8 cellular contexts compared by ENCODE assay signal in genomic region chr1:22428672-22429071, GRCh38. TPM values are rescaled to one million over a fixed set of nuclear protein-coding genes. Genes with fewer than 3 reads are reported as not detected.
A peak's percentile ranks its signal among the peaks of the same experiment; 100 is the strongest.
DNase-seq lines count a peak whose midpoint lies in the region; ATAC-seq, FAIRE-seq and TF ChIP-seq lines count a peak whose summit lies in the region.

No MANE protein-coding gene starts in this region.

- H3K36me3 ChIP-seq in OCI-LY3 (replicated peaks; ENCODE audit: low read depth, low read length) (no peaks in the 10 kb centered on the region), upper lobe of left lung (no peaks in the 10 kb centered on the region)

- no peaks in the 10 kb centered on the region for H4K20me1 ChIP-seq in OCI-LY3 (ENCODE audit: insufficient read depth, low read length)

- DNase-seq in A549 (ENCODE audit: low read depth in 1 of 2, low spot score in 1 of 2) = peak; percentile 72 to 80
- peak; percentile 39 for DNase-seq in GM10266 (ENCODE audit: extremely low spot score)
- DNase-seq in kidney glomerular epithelial cell (lab: John Stamatoyannopoulos, UW) = peak; percentile 37
- no peak for DNase-seq in upper lobe of left lung
- DNase-seq in effector CD4-positive, alpha-beta T cell = no peak
- no peak for DNase-seq in NCI-H1092 treated with DMSO at 0.1 percent for 48 hours (lab: John Stamatoyannopoulos, UW)

- H3K27ac ChIP-seq in A549 (peak overlapping the region; percentile 44 to 70; a peak in 4 of 6 replicates), OCI-LY3 (ENCODE audit: low read length) (no peak overlapping the region), upper lobe of left lung (no peak overlapping the region)

- no peak for TF ChIP-seq POLR2A in A549 (IDR thresholded peaks at IDR 0.05; ENCODE audit: low read length)
- no peak for TF ChIP-seq POLR2A in upper lobe of left lung (IDR thresholded peaks at IDR 0.05)

- peak overlapping the region in 4 of 5 experiments; percentile 73 to 88 (median 84) for H3K4me3 Mint-ChIP-seq in brain

- H3K4me3 ChIP-seq in A549 (peak overlapping the region; percentile 63), OCI-LY3 (ENCODE audit: low read length) (peak overlapping the region; percentile 61), upper lobe of left lung (peak overlapping the region in 3 of 4 donors; percentile 12 to 43 (median 39))

- H3K27ac Mint-ChIP-seq in brain = no peak overlapping the region

- peak overlapping the region; percentile 71 for H2AFZ ChIP-seq in OCI-LY3 (ENCODE audit: low read depth, low read length)

- no peak overlapping the region for H3K9ac ChIP-seq in OCI-LY3 (ENCODE audit: low read length)

- CTCF ChIA-PET in A549 (lab: Yijun Ruan, JAX) = interaction anchor here (2.5 to 5.0 kb wide), 2 partner anchors 8 to 213 kb away, joined by 12 to 21 read pairs; no protein-coding TSS in a partner anchor

- TF ChIP-seq EP300 in A549 (IDR thresholded peaks at IDR 0.05) = no peak
- no peak for TF ChIP-seq EP300 in upper lobe of left lung (IDR thresholded peaks at IDR 0.05)

- H3K9me3 ChIP-seq in A549 = no peaks in the 10 kb centered on the region
- H3K9me3 ChIP-seq in OCI-LY3 (ENCODE audit: insufficient read depth, low read length) = no peaks in the 10 kb centered on the region
- no peaks in the 10 kb centered on the region for H3K9me3 ChIP-seq in upper lobe of left lung

- peak overlapping the region; percentile 62 for H3K4me2 ChIP-seq in A549
- H3K4me2 ChIP-seq in OCI-LY3 (ENCODE audit: low read length) = peak overlapping the region; percentile 56

- no peaks in the 10 kb centered on the region for H3K27me3 ChIP-seq in OCI-LY3 (ENCODE audit: low read depth, low read length)
- no peaks in the 10 kb centered on the region for H3K27me3 ChIP-seq in upper lobe of left lung

- TF ChIP-seq CTCF in A549 (IDR thresholded peaks at IDR 0.05) (no peak), GM10266 (IDR thresholded peaks at IDR 0.05; ENCODE audit: control insufficient read depth, insufficient read depth, low read depth, missing control alignments) (no peak), OCI-LY3 (IDR thresholded peaks at IDR 0.05; ENCODE audit: low read depth, low read length) (no peak), brain (conservative IDR thresholded peaks at IDR 0.05) (no peak), upper lobe of left lung (IDR thresholded peaks at IDR 0.05) (no peak)

- no peaks in the 10 kb centered on the region for H3K4me1 Mint-ChIP-seq in brain

- H3K4me1 ChIP-seq in A549 (no peaks in the 10 kb centered on the region), OCI-LY3 (ENCODE audit: low read length) (peaks cover 10% of the 10 kb centered on the region), upper lobe of left lung (no peaks in the 10 kb centered on the region)

- TF ChIP-seq RAD21 in A549 (conservative IDR thresholded peaks at IDR 0.05 in 1 of 2, IDR thresholded peaks at IDR 0.05 in 1 of 2) = no peak

- peaks cover 0 to 3% (median 0%) of the 10 kb centered on the region in 5 experiments for H3K9me3 Mint-ChIP-seq in brain

- FAIRE-seq in A549 (lab: Jason Lieb, UNC) = peak; percentile 92

- 1% methylated on average over 5 of the region's 5 CpGs for WGBS in A549 (ENCODE audit: missing lambda C conversion rate)
- WGBS in upper lobe of left lung, 2 donors = 33 to 60% methylated on average over 5 of the region's 5 CpGs

- ATAC-seq in A549 (peak; percentile 90 to 96), upper lobe of left lung (ENCODE audit: low FRiP score in 2 of 2) (peak in 1 of 2 donors; percentile 89)

- no peaks in the 10 kb centered on the region for H3K36me3 Mint-ChIP-seq in brain

- POLR2A ChIA-PET in A549 (lab: Yijun Ruan, JAX) = no interaction called here

- H3K27me3 Mint-ChIP-seq in brain = peaks cover 7% of the 10 kb centered on the region

- H3K79me2 ChIP-seq in OCI-LY3 (ENCODE audit: low read length) = no peaks in the 10 kb centered on the region

TF ChIP-seq in A549, 52 proteins besides CTCF, POLR2A, EP300 and RAD21:
- TF ChIP-seq MAFK (IDR thresholded peaks at IDR 0.05; ENCODE audit: partially characterized antibody) (no peak), ZFP36 (IDR thresholded peaks at IDR 0.05; ENCODE audit: borderline replicate concordance, partially characterized antibody) (no peak), BHLHE40 (IDR thresholded peaks at IDR 0.05; ENCODE audit: low read depth, low read length) (no peak), CBX2 (IDR thresholded peaks at IDR 0.05; ENCODE audit: borderline replicate concordance, low read depth) (no peak), JUNB (IDR thresholded peaks at IDR 0.05) (no peak), KDM5A (IDR thresholded peaks at IDR 0.05) (0 out of 2 replicates have a peak, but pooled peaks have one; percentile 40), RARB (CRISPR knock-in tag; IDR thresholded peaks at IDR 0.05) (no peak), POLR2AphosphoS2 (conservative IDR thresholded peaks at IDR 0.05; ENCODE audit: low read length) (no peak), ZNF302 (CRISPR knock-in tag; IDR thresholded peaks at IDR 0.05) (no peak), HOXA7 (CRISPR knock-in tag; IDR thresholded peaks at IDR 0.05) (no peak), FOXS1 (CRISPR knock-in tag; IDR thresholded peaks at IDR 0.05) (no peak), E2F6 (IDR thresholded peaks at IDR 0.05; ENCODE audit: borderline replicate concordance, low read depth) (peak; percentile 52; the same call in 1 of the 2 replicates), HDAC2 (IDR thresholded peaks at IDR 0.05) (no peak), RCOR1 (IDR thresholded peaks at IDR 0.05; ENCODE audit: low read depth, low read length) (no peak), NR3C1 (IDR thresholded peaks at IDR 0.05) (no peak), MAX (IDR thresholded peaks at IDR 0.05) (no peak), USF2 (IDR thresholded peaks at IDR 0.05) (peak; percentile 88), SMC3 (IDR thresholded peaks at IDR 0.05) (no peak)

RNA-seq across cellular contexts. Expression of gene ZBTB40, which starts 23.0 kb away (rescaled TPM):
- polyA plus RNA-seq in A549 (2011; rRNA removed) (6.2 and 10.6 TPM in 2 replicates), A549 (2017; fragmentation: RNase III; extraction: RNeasy Plus Mini Kit Qiagen cat#74134 plus additional on column Dnase treatment) (6.4 to 7.0 TPM (median 7.0 TPM) in 3 replicates), brain (ENCODE audit: insufficient read depth, low read depth, low replicate concordance) (13.5 TPM)
- 2.9 and 3.5 TPM in 2 replicates for polyA plus RNA-seq in A549 (2012; cell fraction: cytosol; rRNA removed)
- 16.7 and 22.0 TPM in 2 replicates for polyA plus RNA-seq in A549 (2012; cell fraction: nucleus; rRNA removed)
- 18.6 and 21.0 TPM in 2 replicates for polyA minus RNA-seq in A549 (2011; rRNA and poly(A)+ RNA removed)
- total RNA-seq in upper lobe of left lung = 10 to 100 TPM; 18.1 to 62.9 (median 24.1) TPM

Comparison
In these comparisons a context has a peak if more than half of its experiments do, and no peak if none do; other contexts are left out.
1. DNase-seq: peak in A549 (2 of 2), GM10266 (single experiment) and kidney glomerular epithelial cell (single experiment); none in upper lobe of left lung (0 of 2), effector CD4-positive, alpha-beta T cell (single experiment) and NCI-H1092 treated with DMSO at 0.1 percent for 48 hours (single experiment).
2. H3K27ac ChIP-seq: peak in A549 (2 of 2); none in OCI-LY3 (single experiment) and upper lobe of left lung (0 of 4).
3. Peak in every context shown above with its lines, with median percentiles within 50 percentile points of each other: H3K4me3 ChIP-seq.